ENCODE assay signal across 20 cellular contexts in the genomic region with DNA sequence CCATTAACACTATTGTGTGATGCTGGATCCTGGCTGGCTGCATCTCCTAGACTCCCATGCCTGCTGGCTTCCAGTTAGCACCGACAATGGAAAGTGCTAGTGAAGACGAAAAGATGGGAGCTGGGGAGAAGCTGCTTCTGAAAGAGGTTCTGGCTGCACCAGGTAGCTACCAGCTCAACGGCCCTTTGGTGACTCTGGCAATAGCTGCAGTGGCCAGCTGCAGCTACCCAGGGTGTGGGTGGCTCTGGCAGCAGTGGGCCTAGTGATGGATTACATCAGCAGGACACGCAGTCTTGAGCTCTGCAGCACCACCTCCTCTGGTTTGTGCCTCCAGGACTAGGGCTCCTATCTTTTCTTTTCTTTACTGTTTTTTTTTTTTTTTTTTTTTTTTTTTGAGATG.
DNase-seq lines count a peak whose midpoint lies in the region; TF ChIP-seq lines count a peak whose summit lies in the region.
"Had no signal": no experiment of that assay in that cellular context is flagged by ENCODE, and none has a peak within 500 bp of the region (broad histone marks: within the 10 kb centered on the region; RNA-seq: fewer than 3 reads in every experiment).

No MANE protein-coding gene starts in this region.

- no peak overlapping the region for H2BK120ac ChIP-seq in H9 (ENCODE audit: low read depth, low read length, poor library complexity, severe bottlenecking)

- TF ChIP-seq CTCF in H9 (conservative IDR thresholded peaks at IDR 0.05), result no peak
- TF ChIP-seq CTCF in transverse colon (IDR thresholded peaks at IDR 0.05), result no peak

- DNase-seq in H9, result no peak
- DNase-seq in NCI-H69 (lab: John Stamatoyannopoulos, UW), result peak; percentile 4
- DNase-seq in inferior parietal cortex (ENCODE audit: extremely low spot score), result peak; percentile 33
- peak in 8 of 10 donors; percentile 31 to 95 (median 64) for DNase-seq in posterior cingulate gyrus
- DNase-seq in CD8-positive, alpha-beta memory T cell, result no peak
- no peak for DNase-seq in G401 (ENCODE audit: low spot score)
- no peak for DNase-seq in transverse colon
- DNase-seq in activated CD8-positive, alpha-beta memory T cell treated with anti-CD3 and anti-CD28 coated beads, Interleukin-2, amount 50 U/mL, for 48 hours, result no peak
- DNase-seq: CD8-positive, alpha-beta T cell; COR-L47; DMS 273 treated with DMSO at 0.1 percent for 48 hours; DMS53; DND-41; EL; HCEC 1CT; HFFc6; IMR-90 had no signal

- TF ChIP-seq POLR2A in transverse colon (IDR thresholded peaks at IDR 0.05), result no peak

- no peak overlapping the region for H3K56ac ChIP-seq in H9 (ENCODE audit: insufficient read length, low read depth, low read length)

- H3K27me3 ChIP-seq in H9 (ENCODE audit: insufficient read depth, low read length), result no peaks in the 10 kb centered on the region
- peaks cover 3% of the 10 kb centered on the region for H3K27me3 ChIP-seq in CD8-positive, alpha-beta memory T cell (ENCODE audit: insufficient read depth, low read length, poor library complexity, severe bottlenecking)
- peaks cover 5% of the 10 kb centered on the region for H3K27me3 ChIP-seq in transverse colon
- H3K27me3 ChIP-seq: BLaER1 treated with 17β-estradiol and CSF1 and Interleukin-3, amounts not matched to agents 10 nM and 100 nM had no signal

- no peak overlapping the region for H3K4me3 Mint-ChIP-seq in H9
- H3K4me3 Mint-ChIP-seq in CD8-positive, alpha-beta memory T cell, result no peak overlapping the region
- H3K4me3 Mint-ChIP-seq: B cell; CD8-positive, alpha-beta T cell; HFFc6 had no signal

- H2AK5ac ChIP-seq in H9 (ENCODE audit: insufficient read length, low read length), result no peak overlapping the region

- H3K36me3 ChIP-seq in CD8-positive, alpha-beta memory T cell (ENCODE audit: insufficient read depth, low read length), result no peaks in the 10 kb centered on the region
- no peaks in the 10 kb centered on the region for H3K36me3 ChIP-seq in transverse colon
- H3K36me3 ChIP-seq: BLaER1 treated with 17β-estradiol and CSF1 and Interleukin-3, amounts not matched to agents 10 nM and 100 nM had no signal

- POLR2A ChIA-PET in CD8-positive, alpha-beta memory T cell (lab: Charles Lee), result no interaction called here

- TF ChIP-seq EP300 in transverse colon (IDR thresholded peaks at IDR 0.05; ENCODE audit: low read depth), result no peak

- intact Hi-C loops in posterior cingulate gyrus (cut with DNase I), result no loop called here
- intact Hi-C loops in transverse colon (cut with DNase I; ENCODE audit: low total_unique reads), result no loop called here

- WGBS in H9 (ENCODE audit: extremely low coverage, insufficient read length, low lambda C conversion rate), result no CpG with 5 or more reads among the region's 4 CpGs
- WGBS in transverse colon (ENCODE audit: low coverage in 1 of 2), 2 donors, result 70 to 71% methylated on average over 2 to 4 of the region's 4 CpGs

- H3K4me1 Mint-ChIP-seq in H9, result peaks cover 3 to 11% of the 10 kb centered on the region in 2 experiments; a peak in 3 of 4 replicates
- no peaks in the 10 kb centered on the region for H3K4me1 Mint-ChIP-seq in CD8-positive, alpha-beta memory T cell
- H3K4me1 Mint-ChIP-seq: B cell had no signal

- H3K27ac ChIP-seq in H9 (ENCODE audit: insufficient read length, low read depth, low read length) (no peak overlapping the region), transverse colon (no peak overlapping the region)
- no peak overlapping the region for H3K27ac ChIP-seq in CD8-positive, alpha-beta memory T cell (ENCODE audit: low read depth, low read length)

- H2BK15ac ChIP-seq in H9 (ENCODE audit: low read depth, low read length), result no peak overlapping the region

- H2AFZ ChIP-seq in H9 (ENCODE audit: low read length), result no peak overlapping the region

- no peak overlapping the region for H3T11ph ChIP-seq in H9 (ENCODE audit: low read length)

- H3K27ac Mint-ChIP-seq in H9, result no peak overlapping the region
- H3K27ac Mint-ChIP-seq in CD8-positive, alpha-beta memory T cell, result peak overlapping the region in 1 of 8 donors; percentile 10
- H3K27ac Mint-ChIP-seq: B cell; CD8-positive, alpha-beta T cell; HFFc6 had no signal

- no peaks in the 10 kb centered on the region; a peak in 1 of 7 replicates for H3K36me3 Mint-ChIP-seq in H9 (ENCODE audit: insufficient read depth in 1 of 3, low read depth in 3 of 3)
- no peaks in the 10 kb centered on the region for H3K36me3 Mint-ChIP-seq in CD8-positive, alpha-beta memory T cell
- H3K36me3 Mint-ChIP-seq: CD8-positive, alpha-beta T cell had no signal

- H4K20me1 ChIP-seq in H9 (ENCODE audit: control insufficient read depth, insufficient read depth, insufficient read length), result no peaks in the 10 kb centered on the region
- H4K20me1 ChIP-seq: BLaER1 treated with 17β-estradiol and CSF1 and Interleukin-3, amounts not matched to agents 10 nM and 100 nM had no signal

- H3K9me3 Mint-ChIP-seq in H9, result no peaks in the 10 kb centered on the region
- no peaks in the 10 kb centered on the region for H3K9me3 Mint-ChIP-seq in CD8-positive, alpha-beta memory T cell
- H3K9me3 Mint-ChIP-seq: CD8-positive, alpha-beta T cell; HFFc6 had no signal

- no peak overlapping the region for H3K18ac ChIP-seq in H9 (ENCODE audit: insufficient read length, low read depth, low read length)

- 0 out of 2 replicates have a peak overlapping the region, but pooled peaks have one; percentile 51 for H3K14ac ChIP-seq in H9 (ENCODE audit: insufficient read depth, low read length)

- no peaks in the 10 kb centered on the region for H3K79me2 ChIP-seq in H9 (ENCODE audit: insufficient read depth, low read length)

- no peak overlapping the region for H2BK12ac ChIP-seq in H9 (ENCODE audit: insufficient read length, low read depth, low read length)

- CTCF ChIA-PET in CD8-positive, alpha-beta memory T cell (lab: Charles Lee), result no interaction called here

- H3K4me3 ChIP-seq in CD8-positive, alpha-beta memory T cell (ENCODE audit: low read length), result no peak overlapping the region
- H3K4me3 ChIP-seq in transverse colon, result no peak overlapping the region
- H3K4me3 ChIP-seq: BLaER1 treated with 17β-estradiol and CSF1 and Interleukin-3, amounts not matched to agents 10 nM and 100 nM; K562 had no signal

- no peaks in the 10 kb centered on the region for H3K23me2 ChIP-seq in H9 (ENCODE audit: insufficient read length, low read depth, low read length, poor library complexity, severe bottlenecking)

- H3K9ac ChIP-seq in H9 (ENCODE audit: extremely low read depth, insufficient read length, low read length), result no peak overlapping the region
- H3K9ac ChIP-seq: BLaER1 treated with 17β-estradiol and CSF1 and Interleukin-3, amounts not matched to agents 10 nM and 100 nM had no signal

- peaks cover 1% of the 10 kb centered on the region; the same call in 1 of the 2 replicates for H3K27me3 Mint-ChIP-seq in H9 (ENCODE audit: low read depth)
- H3K27me3 Mint-ChIP-seq in CD8-positive, alpha-beta memory T cell, result peaks cover 8 to 10% of the 10 kb centered on the region in 2 donors

- no peak overlapping the region for H2BK5ac ChIP-seq in H9 (ENCODE audit: insufficient read length, low read length)

- H3K9me3 ChIP-seq in H9 (ENCODE audit: control insufficient read depth, low read depth, low read length), result no peaks in the 10 kb centered on the region
- no peaks in the 10 kb centered on the region for H3K9me3 ChIP-seq in CD8-positive, alpha-beta memory T cell (ENCODE audit: low read length)
- no peaks in the 10 kb centered on the region for H3K9me3 ChIP-seq in transverse colon
- H3K9me3 ChIP-seq: BLaER1 treated with 17β-estradiol and CSF1 and Interleukin-3, amounts not matched to agents 10 nM and 100 nM had no signal

- H3K79me1 ChIP-seq in H9 (ENCODE audit: insufficient read depth, low read depth, low read length, poor library complexity, severe bottlenecking), result no peaks in the 10 kb centered on the region

- no peak overlapping the region for H2BK20ac ChIP-seq in H9 (ENCODE audit: low read depth, low read length, poor library complexity, severe bottlenecking)

- H4K8ac ChIP-seq in H9 (replicated peaks; ENCODE audit: insufficient read length, low read depth, low read length), result no peak overlapping the region

- H3K4me1 ChIP-seq in H9 (ENCODE audit: insufficient read depth, low read length) (no peaks in the 10 kb centered on the region; the same call in 1 of the 2 replicates), transverse colon (no peaks in the 10 kb centered on the region)
- H3K4me1 ChIP-seq in CD8-positive, alpha-beta memory T cell (ENCODE audit: insufficient read depth, low read length), result no peaks in the 10 kb centered on the region

- no peak overlapping the region for H3K4ac ChIP-seq in H9 (ENCODE audit: low read depth, low read length)

- no peak overlapping the region for H4K91ac ChIP-seq in H9 (ENCODE audit: insufficient read length, low read depth, low read length)

- in situ Hi-C loops in G401 (cut with HindIII; ENCODE audit: low sequenced_read_pairs), result no loop called here
- in situ Hi-C loops in transverse colon (cut with MboI; ENCODE audit: low pct_ligation_motif_present in 1 of 4, low pct_unique_long_range_greater_than_20kb in 1 of 4, low sequenced_read_pairs in 3 of 4), result no loop called here

- H3K4me2 ChIP-seq in H9 (ENCODE audit: insufficient read depth, insufficient read length, low read length), result no peak overlapping the region

- H4K5ac ChIP-seq in H9 (ENCODE audit: insufficient read length, low read depth, low read length), result no peak overlapping the region

- no peak overlapping the region for H3K23ac ChIP-seq in H9 (ENCODE audit: insufficient read length, low read depth, low read length)

Comparison
In these comparisons a context has a peak if more than half of its experiments do, and no peak if none do; other contexts are left out.
1. DNase-seq: peak in NCI-H69 (single experiment), inferior parietal cortex (single experiment) and posterior cingulate gyrus (8 of 10); none in H9 (single experiment), CD8-positive, alpha-beta memory T cell (0 of 5), G401 (single experiment), transverse colon (single experiment) and activated CD8-positive, alpha-beta memory T cell treated with anti-CD3 and anti-CD28 coated beads, Interleukin-2, amount 50 U/mL, for 48 hours (single experiment).